19 cellular contexts compared by ENCODE assay signal in genomic region chr5:2140501-2140900, GRCh38.
"Had no signal": no experiment of that assay in that cellular context is flagged by ENCODE, and none has a peak within 500 bp of the region (broad histone marks: within the 10 kb centered on the region; RNA-seq: fewer than 3 reads in every experiment).

No MANE protein-coding gene starts in this region.

- H3K4me3 ChIP-seq: SJSA1, SK-N-MC had no signal

- H3K36me3 ChIP-seq: SJSA1 had no signal

- DNase-seq: KBM-7, MV-4-11, NCI-H1048, NCI-H1105 treated with DMSO at 0.1 percent for 48 hours, NCI-H1417 treated with DMSO at 0.1 percent for 48 hours, NCI-H146, NCI-H1694 treated with DMSO at 0.1 percent for 48 hours, NCI-H1930, NCI-H2081, NCI-H2107, NCI-H2227 treated with DMSO at 0.1 percent for 48 hours, NCI-H524, NCI-H69, NCI-H774, Right ventricle myocardium superior, RPMI8226, SIG-M5 had no signal

- H3K27me3 ChIP-seq: SJSA1 had no signal

- H3K4me1 ChIP-seq: SJSA1 had no signal

- H3K27ac ChIP-seq: SJSA1, SK-N-MC had no signal
